In genomic region chr16:12499032-12499735, GRCh38 we compare ENCODE assay signal across 21 cellular contexts.
"Had no signal": no experiment of that assay in that cellular context is flagged by ENCODE, and none has a peak within 500 bp of the region (broad histone marks: within the 10 kb centered on the region; RNA-seq: fewer than 3 reads in every experiment).

No MANE protein-coding gene starts in this region.

- H3K4me3 ChIP-seq: lower lobe of right lung, psoas muscle, right atrium auricular region, skin epidermis, testis, vagina had no signal

- H3K4me1 ChIP-seq: foreskin keratinocyte, lower lobe of right lung, psoas muscle, right atrium auricular region, testis, vagina had no signal

- FAIRE-seq: keratinocyte had no signal

- DNase-seq: activated CD4-positive, alpha-beta T cell treated with anti-CD3 and anti-CD28 coated beads, Interleukin-2, amount 50 U/mL, for 1 hour; activated CD4-positive, CD25-positive, alpha-beta regulatory T cell treated with anti-CD3 and anti-CD28 coated beads, Interleukin-2, amount 50 U/mL, for 72 hours; activated CD8-positive, alpha-beta T cell treated with anti-CD3 and anti-CD28 coated beads, Interleukin-2, amount 10 ng/mL, durations not matched to agents 7 days and 5 days; activated gamma-delta T cell; activated naive CD4-positive, alpha-beta T cell treated with anti-CD3 and anti-CD28 coated beads, Interleukin-2, amount 50 U/mL, for 16 hours; dermis blood vessel endothelial cell; effector memory CD4-positive, alpha-beta T cell; foreskin keratinocyte; lower lobe of right lung; mesendoderm; natural killer cell; psoas muscle; stimulated activated CD4-positive, alpha-beta T cell treated with anti-CD3 and anti-CD28 coated beads, Interleukin-1b, Interleukin-23, amount 100 ng/mL, for 48 hours; testis had no signal

- H3K27me3 ChIP-seq: foreskin keratinocyte, right atrium auricular region, testis, vagina had no signal

- H3K9me3 ChIP-seq: lower lobe of right lung, psoas muscle, right atrium auricular region, testis, vagina had no signal

- H3K27ac ChIP-seq: foreskin keratinocyte, lower lobe of right lung, psoas muscle, right atrium auricular region, skin epidermis, testis, vagina, VCaP had no signal

- ATAC-seq: activated CD8-positive, alpha-beta T cell treated with anti-CD3 and anti-CD28 coated beads, Interleukin-2, amount 10 ng/mL, durations not matched to agents 7 days and 5 days; foreskin keratinocyte; left lobe of liver; lower lobe of right lung; natural killer cell; psoas muscle; stimulated activated memory B cell treated with anti-CD40 and anti-IgM and Interleukin-4, amounts not matched to agents 10 μg/mL and 1 μg/mL and 100 μg/mL, for 72 hours had no signal

- H3K36me3 ChIP-seq: lower lobe of right lung, right atrium auricular region, vagina had no signal
